In genomic region chr19:18279516-18280246, GRCh38 we compare ENCODE assay signal across 1 cellular context.
TF ChIP-seq lines count a peak whose summit lies in the region.

No MANE protein-coding gene starts in this region.

TF ChIP-seq in K562, 482 proteins besides CTCF, POLR2A, EP300 and RAD21 (continued from another document and continues in another):
- TF ChIP-seq RBM17 (IDR thresholded peaks at IDR 0.05; ENCODE audit: borderline replicate concordance, low read depth, low read length) (no peak), HDAC3 (IDR thresholded peaks at IDR 0.05; ENCODE audit: borderline replicate concordance, partially characterized antibody) (peak; percentile 45), NCOA4 (IDR thresholded peaks at IDR 0.05; ENCODE audit: partially characterized antibody) (peak; percentile 45), IRF9 (tag; IDR thresholded peaks at IDR 0.05) (no peak), STAG1 (CRISPR knock-in tag; IDR thresholded peaks at IDR 0.05; ENCODE audit: borderline replicate concordance) (peak; percentile 58; the same call in 1 of the 2 replicates), MCM5 (IDR thresholded peaks at IDR 0.05; ENCODE audit: low read depth) (no peak), ETS2 (tag; IDR thresholded peaks at IDR 0.05; ENCODE audit: borderline replicate concordance, poor library complexity, severe bottlenecking) (no peak), MEF2A (IDR thresholded peaks at IDR 0.05; ENCODE audit: control insufficient read depth, low read depth, low read length) (no peak; the same call in 1 of the 2 replicates), USF2 (CRISPR knock-in tag; IDR thresholded peaks at IDR 0.05) (no peak), CHD2 (IDR thresholded peaks at IDR 0.05; ENCODE audit: low read depth, low read length) (0 out of 2 replicates have a peak, but pooled peaks have one; percentile 50), ZNF639 (CRISPR knock-in tag; conservative IDR thresholded peaks at IDR 0.05 in 1 of 2, IDR thresholded peaks at IDR 0.05 in 1 of 2) (peak in 1 of 2 experiments; percentile 53; a peak in 2 of 4 replicates), HNRNPLL (IDR thresholded peaks at IDR 0.05; ENCODE audit: low read depth, low read length, poor library complexity, severe bottlenecking) (peak; percentile 74), KLF6 (CRISPR knock-in tag; IDR thresholded peaks at IDR 0.05; ENCODE audit: borderline replicate concordance) (no peak), HCFC1 (IDR thresholded peaks at IDR 0.05; ENCODE audit: low read depth, low read length) (peak; percentile 47), ZC3H8 (IDR thresholded peaks at IDR 0.05) (0 out of 2 replicates have a peak, but pooled peaks have one; percentile 40), CAMTA2 (CRISPR knock-in tag; conservative IDR thresholded peaks at IDR 0.05) (no peak), PKNOX1 (IDR thresholded peaks at IDR 0.05) (no peak), HBP1 (CRISPR knock-in tag; IDR thresholded peaks at IDR 0.05) (peak; percentile 75; the same call in 1 of the 2 replicates), ZNF609 (CRISPR knock-in tag; IDR thresholded peaks at IDR 0.05; ENCODE audit: borderline replicate concordance) (0 out of 2 replicates have a peak, but pooled peaks have one; percentile 56), ADNP (tag; IDR thresholded peaks at IDR 0.05) (no peak), PHF8 (IDR thresholded peaks at IDR 0.05; ENCODE audit: borderline replicate concordance, low read length) (no peak), MNT (conservative IDR thresholded peaks at IDR 0.05) (peak; percentile 56 to 74), HMG20B (CRISPR knock-in tag; IDR thresholded peaks at IDR 0.05) (no peak), GATAD2A (IDR thresholded peaks at IDR 0.05) (peak; percentile 71; the same call in 1 of the 2 replicates), TAL1 (IDR thresholded peaks at IDR 0.05) (0 out of 2 replicates have a peak, but pooled peaks have one; percentile 7), MCM7 (IDR thresholded peaks at IDR 0.05) (peak in 1 of 2 experiments; percentile 77; a peak in 1 of 4 replicates), POLR2AphosphoS5 (IDR thresholded peaks at IDR 0.05; ENCODE audit: control insufficient read depth, insufficient read depth, low read depth, low read length) (peak; percentile 66), TRIM25 (IDR thresholded peaks at IDR 0.05; ENCODE audit: borderline replicate concordance) (0 out of 2 replicates have a peak, but pooled peaks have one; percentile 77), IFI16 (CRISPR knock-in tag; IDR thresholded peaks at IDR 0.05) (no peak), GABPA (tag; conservative IDR thresholded peaks at IDR 0.05; ENCODE audit: low read depth) (no peak), ZNF551 (CRISPR knock-in tag; IDR thresholded peaks at IDR 0.05) (no peak), NFXL1 (CRISPR knock-in tag; IDR thresholded peaks at IDR 0.05) (no peak), ZBTB33 (CRISPR knock-in tag; IDR thresholded peaks at IDR 0.05) (no peak), ZBTB2 (IDR thresholded peaks at IDR 0.05) (0 out of 2 replicates have a peak, but pooled peaks have one; percentile 11), CREB5 (CRISPR knock-in tag; IDR thresholded peaks at IDR 0.05) (no peak), HDAC1 (IDR thresholded peaks at IDR 0.05) (peak in 1 of 2 experiments; percentile 60; a peak in 3 of 4 replicates), NR2F6 (CRISPR knock-in tag; IDR thresholded peaks at IDR 0.05) (no peak), ZNF354B (CRISPR knock-in tag; IDR thresholded peaks at IDR 0.05) (no peak), SAFB2 (IDR thresholded peaks at IDR 0.05; ENCODE audit: borderline replicate concordance, low read depth, low read length, severe bottlenecking) (no peak), ZNF282 (CRISPR knock-in tag; IDR thresholded peaks at IDR 0.05) (no peak)
